8 cellular contexts compared by ENCODE assay signal in genomic region chr5:181245427-181246275, GRCh38. TPM values are rescaled to one million over a fixed set of nuclear protein-coding genes. Genes with fewer than 3 reads are reported as not detected.
DNase-seq lines count a peak whose midpoint lies in the region; ATAC-seq and TF ChIP-seq lines count a peak whose summit lies in the region.

No MANE protein-coding gene starts in this region.

- H3K27ac ChIP-seq in left ventricle myocardium inferior (replicated peaks), result peak overlapping the region; percentile 99
- peak overlapping the region; percentile 93 for H3K27ac ChIP-seq in OCI-LY3 (ENCODE audit: low read length)
- peak overlapping the region; percentile 92 to 96 for H3K27ac ChIP-seq in prostate gland

- peaks cover 21% of the 10 kb centered on the region for H4K20me1 ChIP-seq in OCI-LY3 (ENCODE audit: insufficient read depth, low read length)

- no peaks in the 10 kb centered on the region for H3K9me3 ChIP-seq in left ventricle myocardium inferior (replicated peaks)
- H3K9me3 ChIP-seq in OCI-LY3 (ENCODE audit: insufficient read depth, low read length), result no peaks in the 10 kb centered on the region
- H3K9me3 ChIP-seq in prostate gland, result no peaks in the 10 kb centered on the region

- no peak for ATAC-seq in GM19324 (IDR thresholded peaks at IDR 0.05; ENCODE audit: low FRiP score, unreplicated experiment)

- no peak for TF ChIP-seq CTCF in left ventricle myocardium inferior (IDR thresholded peaks at IDR 0.05; ENCODE audit: borderline replicate concordance)
- TF ChIP-seq CTCF in OCI-LY3 (IDR thresholded peaks at IDR 0.05; ENCODE audit: low read depth, low read length), result no peak
- no peak for TF ChIP-seq CTCF in epithelial cell of proximal tubule (conservative IDR thresholded peaks at IDR 0.05; ENCODE audit: low read depth, low read length)
- TF ChIP-seq CTCF in prostate gland (IDR thresholded peaks at IDR 0.05), result no peak

- H3K9ac ChIP-seq in OCI-LY3 (ENCODE audit: low read length), result peak overlapping the region; percentile 96

- H3K36me3 ChIP-seq in left ventricle myocardium inferior, result peaks cover 16% of the 10 kb centered on the region
- peaks cover 24% of the 10 kb centered on the region for H3K36me3 ChIP-seq in OCI-LY3 (replicated peaks; ENCODE audit: low read depth, low read length)
- H3K36me3 ChIP-seq in prostate gland, result peaks cover 0 to 10% of the 10 kb centered on the region in 2 donors

- DNase-seq in left ventricle myocardium inferior, result no peak
- no peak for DNase-seq in cardiac septum (ENCODE audit: low spot score)
- no peak for DNase-seq in epithelial cell of proximal tubule (ENCODE audit: low read depth)
- no peak for DNase-seq in prostate gland (ENCODE audit: low spot score)
- DNase-seq in SHP77 treated with DMSO at 0.1 percent for 48 hours (lab: John Stamatoyannopoulos, UW), result no peak
- DNase-seq in NOMO-1 (lab: John Stamatoyannopoulos, UW; ENCODE audit: unreplicated experiment in 2 of 2), result no peak

- 29% methylated on average over 34 of the region's 34 CpGs for WGBS in prostate gland

- H3K27me3 ChIP-seq in left ventricle myocardium inferior (ENCODE audit: low read depth) (no peaks in the 10 kb centered on the region), OCI-LY3 (ENCODE audit: low read depth, low read length) (no peaks in the 10 kb centered on the region), prostate gland (replicated peaks; ENCODE audit: insufficient read depth) (no peaks in the 10 kb centered on the region)

- intact Hi-C loops in left ventricle myocardium inferior (cut with micrococcal nuclease), result no loop called here
- intact Hi-C loops in cardiac septum (cut with DNase I), result loop anchor here (2.0 to 10.0 kb wide), 2 partner anchors 15 to 431 kb away; partner anchors contain the start of gene TRIM52
- intact Hi-C loops in prostate gland (cut with DNase I), result loop anchor here (10.0 kb wide), 2 partner anchors 381 to 441 kb away; partner anchors contain the start of genes MGAT1 and ZFP62

- H3K4me3 ChIP-seq in left ventricle myocardium inferior (peak overlapping the region; percentile 94), OCI-LY3 (ENCODE audit: low read length) (peak overlapping the region; percentile 95), epithelial cell of proximal tubule (ENCODE audit: low read depth, low read length) (peak overlapping the region; percentile 88), prostate gland (peak overlapping the region; percentile 67 to 74)

- peak overlapping the region; percentile 61; the same call in 1 of the 2 replicates for H2AFZ ChIP-seq in OCI-LY3 (ENCODE audit: low read depth, low read length)

- H3K79me2 ChIP-seq in OCI-LY3 (ENCODE audit: low read length), result peaks cover 87% of the 10 kb centered on the region

- peak overlapping the region; percentile 90 for H3K4me2 ChIP-seq in OCI-LY3 (ENCODE audit: low read length)

- TF ChIP-seq POLR2A in prostate gland (IDR thresholded peaks at IDR 0.05), result no peak

- peaks cover 96% of the 10 kb centered on the region for H3K4me1 ChIP-seq in left ventricle myocardium inferior
- peaks cover 31% of the 10 kb centered on the region for H3K4me1 ChIP-seq in OCI-LY3 (ENCODE audit: low read length)
- peaks cover 17% of the 10 kb centered on the region for H3K4me1 ChIP-seq in prostate gland (replicated peaks)

RNA-seq across cellular contexts. Expression of gene RACK1, which starts 1.9 kb away (rescaled TPM):
- 628 TPM for total RNA-seq in left ventricle myocardium inferior
- 557 TPM for total RNA-seq in cardiac septum
- total RNA-seq in epithelial cell of proximal tubule, result 2,747 and 3,067 TPM in 2 replicates
- total RNA-seq in prostate gland, result 1,000 to 10,000 TPM; 2,058 to 4,360 TPM

RNA-seq across cellular contexts. Expression of gene TRIM52, which starts 15.3 kb away (rescaled TPM):
- 8.5 TPM for total RNA-seq in left ventricle myocardium inferior
- total RNA-seq in cardiac septum, result 9.1 TPM
- total RNA-seq in epithelial cell of proximal tubule, result 1.6 and 3.5 TPM in 2 replicates
- total RNA-seq in prostate gland, result 10 to 100 TPM; 11.2 to 15.2 TPM

RNA-seq across cellular contexts. Expression of gene TRIM41, which starts 22.6 kb away (rescaled TPM):
- total RNA-seq in left ventricle myocardium inferior (26.4 TPM), cardiac septum (33.0 TPM), epithelial cell of proximal tubule (10.6 and 12.4 TPM in 2 replicates), prostate gland (10 to 100 TPM; 16.9 to 28.3 TPM)

RNA-seq across cellular contexts. Expression of gene TRIM7, which starts 40.7 kb away (rescaled TPM):
- total RNA-seq in left ventricle myocardium inferior (6.4 TPM), cardiac septum (6.4 TPM), epithelial cell of proximal tubule (2.7 and 14.6 TPM in 2 replicates), prostate gland (1 to 10 TPM; 4.5 to 6.4 TPM)
